Comparison of ENCODE assay signal across 10 cellular contexts in the genomic region with DNA sequence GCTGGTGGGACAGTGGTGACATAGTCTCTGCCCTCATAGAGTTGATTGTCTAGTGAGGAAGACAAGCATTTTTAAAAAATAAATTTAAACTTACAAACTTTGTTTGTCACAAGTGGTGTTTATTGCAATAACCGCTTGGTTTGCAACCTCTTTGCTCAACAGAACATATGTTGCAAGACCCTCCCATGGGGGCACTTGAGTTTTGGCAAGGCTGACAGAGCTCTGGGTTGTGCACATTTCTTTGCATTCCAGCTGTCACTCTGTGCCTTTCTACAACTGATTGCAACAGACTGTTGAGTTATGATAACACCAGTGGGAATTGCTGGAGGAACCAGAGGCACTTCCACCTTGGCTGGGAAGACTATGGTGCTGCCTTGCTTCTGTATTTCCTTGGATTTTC. TPM values are rescaled to one million over a fixed set of nuclear protein-coding genes. Genes with fewer than 3 reads are reported as not detected.
DNase-seq lines count a peak whose midpoint lies in the region; ATAC-seq and TF ChIP-seq lines count a peak whose summit lies in the region.
"Had no signal": no experiment of that assay in that cellular context is flagged by ENCODE, and none has a peak within 500 bp of the region (broad histone marks: within the 10 kb centered on the region; RNA-seq: fewer than 3 reads in every experiment).

No MANE protein-coding gene starts in this region.

- H3K9me3 ChIP-seq in heart right ventricle (no peaks in the 10 kb centered on the region), gastrocnemius medialis (no peaks in the 10 kb centered on the region)

- H3K27me3 ChIP-seq in heart right ventricle (no peaks in the 10 kb centered on the region), gastrocnemius medialis (no peaks in the 10 kb centered on the region)

- H3K4me3 ChIP-seq in heart right ventricle (no peak overlapping the region), gastrocnemius medialis (no peak overlapping the region)

- H3K27ac ChIP-seq in heart right ventricle (peak overlapping the region; percentile 49 to 90 (median 76)), gastrocnemius medialis (peak overlapping the region; percentile 63 to 81 (median 64))

- ATAC-seq in heart right ventricle, result peak in 7 of 8 donors; percentile 22 to 59 (median 54)
- ATAC-seq in gastrocnemius medialis, result peak; percentile 57 to 58
- ATAC-seq in HG03432 (IDR thresholded peaks at IDR 0.05; ENCODE audit: unreplicated experiment), result no peak

- intact Hi-C loops in heart right ventricle (cut with DNase I), result loop anchor here in 1 of 10 donors (5.0 kb wide), 1 partner anchor 33 kb away; no protein-coding TSS in a partner anchor
- intact Hi-C loops in gastrocnemius medialis (cut with DNase I; ENCODE audit: low total_unique reads), result no loop called here

- WGBS in heart right ventricle, 2 donors, result 41 to 58% methylated on average over 1 of the region's 1 CpG

- H3K36me3 ChIP-seq in heart right ventricle (no peaks in the 10 kb centered on the region), gastrocnemius medialis (no peaks in the 10 kb centered on the region)

- TF ChIP-seq POLR2A in gastrocnemius medialis (IDR thresholded peaks at IDR 0.05), result no peak

- in situ Hi-C loops in gastrocnemius medialis (cut with MboI; ENCODE audit: low sequenced_read_pairs in 4 of 4), result loop anchor here in 2 of 4 donors (25.0 kb wide), 1 partner anchor 282 kb away; a partner anchor contains a TSS

- TF ChIP-seq CTCF in heart right ventricle (IDR thresholded peaks at IDR 0.05) (no peak), gastrocnemius medialis (IDR thresholded peaks at IDR 0.05 in 4 of 5, conservative IDR thresholded peaks at IDR 0.05 in 1 of 5) (no peak)

- H3K4me1 ChIP-seq in heart right ventricle (peaks cover 0 to 60% (median 37%) of the 10 kb centered on the region in 9 donors), gastrocnemius medialis (peaks cover 0 to 11% of the 10 kb centered on the region in 2 donors)

- DNase-seq in GM04503 (ENCODE audit: low read depth) (peak; percentile 90), SKM-1 (lab: John Stamatoyannopoulos, UW; ENCODE audit: unreplicated experiment) (peak; percentile 37), heart right ventricle (peak; percentile 72 to 81), gastrocnemius medialis (peak; percentile 68 to 87), NCI-H2227 treated with DMSO at 0.1 percent for 48 hours (lab: John Stamatoyannopoulos, UW) (no peak), NCI-H1436 (lab: John Stamatoyannopoulos, UW) (no peak)
- DNase-seq in activated CD8-positive, alpha-beta memory T cell treated with anti-CD3 and anti-CD28 coated beads, Interleukin-2, amount 50 U/mL, for 48 hours, result no peak
- DNase-seq: effector CD8-positive, alpha-beta T cell; Karpas-422 had no signal

RNA-seq across cellular contexts. Expression of a gene that starts 58.4 kb away (rescaled TPM):
- total RNA-seq in heart right ventricle, result 1 to 10 TPM in 6 of 10 donors, under 1 TPM in 4; 0.53 to 8.8 (median 1.6) TPM
- polyA plus RNA-seq in heart right ventricle, result 1 to 10 TPM; 1.2 to 3.0 TPM
- total RNA-seq in gastrocnemius medialis, result 1 to 10 TPM in 3 of 4 donors, under 1 TPM in 1; 0.78 to 1.8 (median 1.4) TPM

Comparison
In these comparisons a context has a peak if more than half of its experiments do, and no peak if none do; other contexts are left out.
1. DNase-seq: peak in GM04503 (single experiment), SKM-1 (single experiment), heart right ventricle (2 of 2) and gastrocnemius medialis (2 of 2); none in NCI-H2227 treated with DMSO at 0.1 percent for 48 hours (single experiment), NCI-H1436 (single experiment) and activated CD8-positive, alpha-beta memory T cell treated with anti-CD3 and anti-CD28 coated beads, Interleukin-2, amount 50 U/mL, for 48 hours (single experiment).